In genomic region chr11:122649133-122649532, GRCh38 we compare ENCODE assay signal across 19 cellular contexts. TPM values are rescaled to one million over a fixed set of nuclear protein-coding genes. Genes with fewer than 3 reads are reported as not detected.
DNase-seq lines count a peak whose midpoint lies in the region; ATAC-seq, FAIRE-seq and TF ChIP-seq lines count a peak whose summit lies in the region.
"Had no signal": no experiment of that assay in that cellular context is flagged by ENCODE, and none has a peak within 500 bp of the region (broad histone marks: within the 10 kb centered on the region; RNA-seq: fewer than 3 reads in every experiment).

No MANE protein-coding gene starts in this region.

- no peak overlapping the region for H3K4me2 ChIP-seq in astrocyte (ENCODE audit: low read length)
- no peak overlapping the region for H3K4me2 ChIP-seq in trophoblast cell (ENCODE audit: low read length)
- no peak overlapping the region for H3K4me2 ChIP-seq in neural progenitor cell
- H3K4me2 ChIP-seq: A549 had no signal

- H2AFZ ChIP-seq in astrocyte (ENCODE audit: low read depth, low read length): no peak overlapping the region
- no peak overlapping the region for H2AFZ ChIP-seq in trophoblast cell (ENCODE audit: insufficient read depth, low read length, poor library complexity)
- no peak overlapping the region for H2AFZ ChIP-seq in neural progenitor cell (replicated peaks)

- H3K9me3 ChIP-seq in astrocyte (ENCODE audit: insufficient read depth, low read depth, low read length) (no peaks in the 10 kb centered on the region), trophoblast cell (ENCODE audit: insufficient read depth, low read depth, low read length) (no peaks in the 10 kb centered on the region), neural progenitor cell (ENCODE audit: low read depth) (no peaks in the 10 kb centered on the region)
- H3K9me3 ChIP-seq: A549, BE2C, HAP-1, SJCRH30 had no signal

- no peaks in the 10 kb centered on the region for H3K79me2 ChIP-seq in astrocyte (ENCODE audit: insufficient read depth, low read length)
- no peaks in the 10 kb centered on the region for H3K79me2 ChIP-seq in trophoblast cell (ENCODE audit: control insufficient read depth, insufficient read depth, low read length, poor library complexity)
- H3K79me2 ChIP-seq in neural progenitor cell (ENCODE audit: low read depth): no peaks in the 10 kb centered on the region

- H3K9me3 Mint-ChIP-seq in HFFc6 (no peaks in the 10 kb centered on the region), astrocyte (ENCODE audit: unreplicated experiment) (no peaks in the 10 kb centered on the region), neural progenitor cell (no peaks in the 10 kb centered on the region)
- H3K9me3 Mint-ChIP-seq in natural killer cell treated with Interleukin-12 subunit alpha and Interleukin-12 subunit beta and Interleukin-15 and Interleukin-18, amount 100 ng/mL, for 72 hours: no peaks in the 10 kb centered on the region
- H3K9me3 Mint-ChIP-seq: CD8-positive, alpha-beta T cell had no signal

- no peak overlapping the region for H2AK5ac ChIP-seq in trophoblast cell (ENCODE audit: low read length)

- H3K4me1 ChIP-seq in astrocyte (ENCODE audit: insufficient read depth, low read length) (peaks cover 15% of the 10 kb centered on the region), trophoblast cell (ENCODE audit: control insufficient read depth in 1 of 2, insufficient read depth in 2 of 2, low read length in 2 of 2) (peaks cover 0 to 3% of the 10 kb centered on the region in 2 experiments), neural progenitor cell (peaks cover 3% of the 10 kb centered on the region)
- H3K4me1 ChIP-seq: BE2C, HAP-1, SJCRH30 had no signal

- no peak overlapping the region for H3K4ac ChIP-seq in trophoblast cell (ENCODE audit: low read depth, low read length)

- no peak overlapping the region for H3K18ac ChIP-seq in trophoblast cell (ENCODE audit: low read length)

- no peak overlapping the region for H3K14ac ChIP-seq in trophoblast cell (ENCODE audit: low read length)

- H4K20me1 ChIP-seq in astrocyte (ENCODE audit: insufficient read depth, low read length) (no peaks in the 10 kb centered on the region), neural progenitor cell (ENCODE audit: low read depth) (no peaks in the 10 kb centered on the region)

- no peak for ATAC-seq in GM19463 (IDR thresholded peaks at IDR 0.05; ENCODE audit: unreplicated experiment)
- ATAC-seq in natural killer cell treated with Interleukin-12 subunit alpha and Interleukin-12 subunit beta and Interleukin-15 and Interleukin-18, amount 100 ng/mL, for 72 hours: no peak
- ATAC-seq: A549; CD8-positive, alpha-beta T cell had no signal

- H3K4me1 Mint-ChIP-seq in HFFc6 (ENCODE audit: low read depth): peaks cover 54% of the 10 kb centered on the region
- H3K4me1 Mint-ChIP-seq in astrocyte (ENCODE audit: low read depth, unreplicated experiment): peaks cover 10% of the 10 kb centered on the region
- no peaks in the 10 kb centered on the region for H3K4me1 Mint-ChIP-seq in neural progenitor cell
- peaks cover 5% of the 10 kb centered on the region in 2 donors for H3K4me1 Mint-ChIP-seq in natural killer cell treated with Interleukin-12 subunit alpha and Interleukin-12 subunit beta and Interleukin-15 and Interleukin-18, amount 100 ng/mL, for 72 hours (ENCODE audit: low read depth in 2 of 2)

- no peak for TF ChIP-seq CTCF in HFFc6 (IDR thresholded peaks at IDR 0.05)
- TF ChIP-seq CTCF in astrocyte (IDR thresholded peaks at IDR 0.05; ENCODE audit: insufficient read depth, low read depth, low read length): no peak
- TF ChIP-seq CTCF in neural progenitor cell (IDR thresholded peaks at IDR 0.05): no peak

- H3K4me3 Mint-ChIP-seq in HFFc6 (no peak overlapping the region), astrocyte (ENCODE audit: unreplicated experiment) (no peak overlapping the region), neural progenitor cell (no peak overlapping the region)
- no peak overlapping the region for H3K4me3 Mint-ChIP-seq in natural killer cell treated with Interleukin-12 subunit alpha and Interleukin-12 subunit beta and Interleukin-15 and Interleukin-18, amount 100 ng/mL, for 72 hours
- H3K4me3 Mint-ChIP-seq: CD8-positive, alpha-beta T cell had no signal

- DNase-seq in AG20443 (ENCODE audit: low spot score) (peak; percentile 68), HFFc6 (peak; percentile 24), NOMO-1 treated with dmso at 0.1 percent for 144 hours (lab: John Stamatoyannopoulos, UW; ENCODE audit: unreplicated experiment) (peak; percentile 45), astrocyte (ENCODE audit: low read depth) (peak; percentile 44), trophoblast cell (no peak), neural progenitor cell (ENCODE audit: low spot score) (no peak)
- DNase-seq in natural killer cell treated with Interleukin-12 subunit alpha and Interleukin-12 subunit beta and Interleukin-15 and Interleukin-18, amount 100 ng/mL, for 72 hours (ENCODE audit: low spot score): no peak
- DNase-seq: BE2C; CD8-positive, alpha-beta T cell; NCI-H1105 treated with DMSO at 0.1 percent for 48 hours; NCI-H187 treated with DMSO at 0.1 percent for 48 hours; NCI-H2171; NCI-H82; SJCRH30 had no signal

- H4K12ac ChIP-seq in trophoblast cell (ENCODE audit: low read depth, low read length): no peak overlapping the region

- H3K36me3 ChIP-seq in astrocyte (ENCODE audit: insufficient read depth, low read length): no peaks in the 10 kb centered on the region
- H3K36me3 ChIP-seq in trophoblast cell (ENCODE audit: control insufficient read depth in 1 of 2, insufficient read depth in 2 of 2, low read length in 2 of 2): no peaks in the 10 kb centered on the region
- no peaks in the 10 kb centered on the region for H3K36me3 ChIP-seq in neural progenitor cell
- H3K36me3 ChIP-seq: BE2C, HAP-1, SJCRH30 had no signal

- no peak overlapping the region for H2BK5ac ChIP-seq in trophoblast cell (ENCODE audit: low read depth, low read length, poor library complexity)

- WGBS in trophoblast cell (ENCODE audit: extremely low coverage, insufficient coverage, insufficient read length): no CpG with 5 or more reads among the region's 2 CpGs

- no peak overlapping the region for H4K91ac ChIP-seq in trophoblast cell (ENCODE audit: low read depth, low read length)

- H3K27me3 Mint-ChIP-seq in HFFc6 (ENCODE audit: insufficient read depth): no peaks in the 10 kb centered on the region
- no peaks in the 10 kb centered on the region for H3K27me3 Mint-ChIP-seq in astrocyte (ENCODE audit: low read depth, unreplicated experiment)
- peaks cover 5% of the 10 kb centered on the region for H3K27me3 Mint-ChIP-seq in neural progenitor cell (ENCODE audit: insufficient read depth, low read depth)
- H3K27me3 Mint-ChIP-seq in natural killer cell treated with Interleukin-12 subunit alpha and Interleukin-12 subunit beta and Interleukin-15 and Interleukin-18, amount 100 ng/mL, for 72 hours: peaks cover 0 to 10% of the 10 kb centered on the region in 2 donors

- H3K4me3 ChIP-seq in astrocyte (ENCODE audit: insufficient read depth, low read depth, low read length) (no peak overlapping the region), trophoblast cell (ENCODE audit: low read depth, low read length) (no peak overlapping the region), neural progenitor cell (no peak overlapping the region)
- H3K4me3 ChIP-seq: A549, HAP-1, SJCRH30 had no signal

- H2BK120ac ChIP-seq in trophoblast cell (ENCODE audit: insufficient read depth, low read length, poor library complexity): no peak overlapping the region

- no peak for FAIRE-seq in astrocyte (lab: Jason Lieb, UNC)
- FAIRE-seq: A549, HTR-8/SVneo had no signal

- H3F3A ChIP-seq in neural progenitor cell (ENCODE audit: low read depth): peaks cover 3% of the 10 kb centered on the region

- no peak overlapping the region for H3K27ac ChIP-seq in astrocyte (ENCODE audit: low read depth, low read length)
- H3K27ac ChIP-seq in trophoblast cell (ENCODE audit: low read depth, low read length): no peak overlapping the region
- H3K27ac ChIP-seq in neural progenitor cell: no peak overlapping the region
- H3K27ac ChIP-seq: RWPE1, SJCRH30 had no signal

- H3K36me3 Mint-ChIP-seq in HFFc6 (ENCODE audit: low read depth) (no peaks in the 10 kb centered on the region), astrocyte (ENCODE audit: low read depth, unreplicated experiment) (no peaks in the 10 kb centered on the region), neural progenitor cell (no peaks in the 10 kb centered on the region)
- no peaks in the 10 kb centered on the region for H3K36me3 Mint-ChIP-seq in natural killer cell treated with Interleukin-12 subunit alpha and Interleukin-12 subunit beta and Interleukin-15 and Interleukin-18, amount 100 ng/mL, for 72 hours
- H3K36me3 Mint-ChIP-seq: CD8-positive, alpha-beta T cell had no signal

- H3K27me3 ChIP-seq in astrocyte (ENCODE audit: insufficient read depth, low read length) (no peaks in the 10 kb centered on the region), trophoblast cell (ENCODE audit: insufficient read depth, low read length) (no peaks in the 10 kb centered on the region), neural progenitor cell (peaks cover 20% of the 10 kb centered on the region)
- H3K27me3 ChIP-seq: SJCRH30 had no signal

- H3K9ac ChIP-seq in astrocyte (ENCODE audit: low read length): no peak overlapping the region
- no peak overlapping the region for H3K9ac ChIP-seq in trophoblast cell (ENCODE audit: low read length)
- no peak overlapping the region for H3K9ac ChIP-seq in neural progenitor cell

- H3K27ac Mint-ChIP-seq in HFFc6 (no peak overlapping the region), astrocyte (ENCODE audit: unreplicated experiment) (no peak overlapping the region), neural progenitor cell (no peak overlapping the region)
- no peak overlapping the region for H3K27ac Mint-ChIP-seq in natural killer cell treated with Interleukin-12 subunit alpha and Interleukin-12 subunit beta and Interleukin-15 and Interleukin-18, amount 100 ng/mL, for 72 hours
- H3K27ac Mint-ChIP-seq: CD8-positive, alpha-beta T cell had no signal

- no peak overlapping the region for H3K23ac ChIP-seq in trophoblast cell (ENCODE audit: low read length)

- no peak overlapping the region for H2BK12ac ChIP-seq in trophoblast cell (ENCODE audit: low read length)

- H3K79me1 ChIP-seq in trophoblast cell (ENCODE audit: low read length): no peaks in the 10 kb centered on the region

- no peak overlapping the region for H4K8ac ChIP-seq in trophoblast cell (ENCODE audit: low read depth, low read length)

RNA-seq across cellular contexts. Expression of gene UBASH3B, which starts 6.4 kb away (rescaled TPM):
- total RNA-seq in HFFc6 (2021; fragmentation: NEBNext Ultra II Directional; extraction: Animal tissue kit (Norgen Biotek cat#: 25700)): 10 to 100 TPM; 44.6 to 60.4 (median 52.9) TPM
- total RNA-seq in astrocyte (62.1 and 64.0 TPM in 2 replicates), neural progenitor cell (ENCODE audit: low replicate concordance) (2.0 and 5.5 TPM in 2 replicates)
- polyA plus RNA-seq in trophoblast cell (2013): 67.0 and 69.0 TPM in 2 replicates
- total RNA-seq in natural killer cell treated with Interleukin-12 subunit alpha and Interleukin-12 subunit beta and Interleukin-15 and Interleukin-18, amount 100 ng/mL, for 72 hours: 1 to 10 TPM; 3.4 to 3.5 TPM

Comparison
In these comparisons a context has a peak if more than half of its experiments do, and no peak if none do; other contexts are left out.
1. DNase-seq: peak in AG20443 (single experiment), HFFc6 (single experiment), NOMO-1 treated with dmso at 0.1 percent for 144 hours (single experiment) and astrocyte (single experiment); none in trophoblast cell (0 of 2), neural progenitor cell (single experiment) and natural killer cell treated with Interleukin-12 subunit alpha and Interleukin-12 subunit beta and Interleukin-15 and Interleukin-18, amount 100 ng/mL, for 72 hours (single experiment).